In genomic region chr7:21401944-21402343, GRCh38 we compare ENCODE assay signal across 2 cellular contexts.
TF ChIP-seq lines count a peak whose summit lies in the region.

No MANE protein-coding gene starts in this region.

TF ChIP-seq in GM12878, 131 proteins besides CTCF, POLR2A, EP300 and RAD21:
- TF ChIP-seq ZBTB33 (IDR thresholded peaks at IDR 0.05): peak; percentile 83; the same call in 1 of the 2 replicates
- no peak for TF ChIP-seq RUNX3 (IDR thresholded peaks at IDR 0.05; ENCODE audit: low read length)

TF ChIP-seq in K562, 482 proteins besides CTCF, POLR2A, EP300 and RAD21:
- peak; percentile 54 for TF ChIP-seq ZFP36 (IDR thresholded peaks at IDR 0.05; ENCODE audit: low read depth, low read length, partially characterized antibody)
- TF ChIP-seq FOXA1 (IDR thresholded peaks at IDR 0.05; ENCODE audit: borderline replicate concordance): no peak
